In genomic region chr2:28648147-28648546, GRCh38 we compare ENCODE assay signal across 13 cellular contexts.
DNase-seq lines count a peak whose midpoint lies in the region; ATAC-seq and TF ChIP-seq lines count a peak whose summit lies in the region.
"Had no signal": no experiment of that assay in that cellular context is flagged by ENCODE, and none has a peak within 500 bp of the region (broad histone marks: within the 10 kb centered on the region; RNA-seq: fewer than 3 reads in every experiment).

No MANE protein-coding gene starts in this region.

- no peaks in the 10 kb centered on the region for H3K36me3 Mint-ChIP-seq in natural killer cell treated with Interleukin-12 subunit alpha and Interleukin-12 subunit beta and Interleukin-15 and Interleukin-18, amount 100 ng/mL, for 72 hours
- H3K36me3 Mint-ChIP-seq in natural killer cell: no peaks in the 10 kb centered on the region

- H3K27me3 ChIP-seq in mucosa of stomach (ENCODE audit: control insufficient read depth, insufficient read depth, low read length) (no peaks in the 10 kb centered on the region), uterus (no peaks in the 10 kb centered on the region)
- H3K27me3 ChIP-seq: breast epithelium, MG63 had no signal

- H3K4me3 ChIP-seq in mucosa of stomach (ENCODE audit: low read length) (no peak overlapping the region), uterus (no peak overlapping the region)
- H3K4me3 ChIP-seq: breast epithelium, MG63 had no signal

- no peak for ATAC-seq in natural killer cell treated with Interleukin-12 subunit alpha and Interleukin-12 subunit beta and Interleukin-15 and Interleukin-18, amount 100 ng/mL, for 72 hours
- ATAC-seq in natural killer cell (no peak), GM19324 (IDR thresholded peaks at IDR 0.05; ENCODE audit: low FRiP score, unreplicated experiment) (no peak)

- H3K9me3 ChIP-seq in mucosa of stomach (ENCODE audit: control insufficient read depth, low read length) (no peaks in the 10 kb centered on the region), uterus (no peaks in the 10 kb centered on the region)
- H3K9me3 ChIP-seq: breast epithelium had no signal

- intact Hi-C loops in natural killer cell (cut with micrococcal nuclease): no loop called here
- intact Hi-C loops in uterus (cut with DNase I; ENCODE audit: low total_unique reads): no loop called here

- TF ChIP-seq POLR2A in uterus (IDR thresholded peaks at IDR 0.05): no peak

- H3K4me1 ChIP-seq in mucosa of stomach (ENCODE audit: control insufficient read depth, insufficient read depth, low read length): peaks cover 46% of the 10 kb centered on the region
- no peaks in the 10 kb centered on the region for H3K4me1 ChIP-seq in uterus

- no peak for TF ChIP-seq CTCF in natural killer cell (IDR thresholded peaks at IDR 0.05)
- TF ChIP-seq CTCF in uterus (IDR thresholded peaks at IDR 0.05): no peak

- H3K36me3 ChIP-seq in mucosa of stomach (ENCODE audit: control insufficient read depth, insufficient read depth, low read length) (no peaks in the 10 kb centered on the region), uterus (no peaks in the 10 kb centered on the region)
- H3K36me3 ChIP-seq: breast epithelium, MG63 had no signal

- H3K27me3 Mint-ChIP-seq in natural killer cell treated with Interleukin-12 subunit alpha and Interleukin-12 subunit beta and Interleukin-15 and Interleukin-18, amount 100 ng/mL, for 72 hours: peaks cover 0 to 2% of the 10 kb centered on the region in 2 donors
- peaks cover 0 to 2% of the 10 kb centered on the region in 2 donors for H3K27me3 Mint-ChIP-seq in natural killer cell (ENCODE audit: low read depth in 2 of 2)

- H3K4me3 Mint-ChIP-seq in natural killer cell treated with Interleukin-12 subunit alpha and Interleukin-12 subunit beta and Interleukin-15 and Interleukin-18, amount 100 ng/mL, for 72 hours: peak overlapping the region; percentile 78
- H3K4me3 Mint-ChIP-seq in natural killer cell: no peak overlapping the region
- H3K4me3 Mint-ChIP-seq: activated CD4-positive, alpha-beta T cell treated with anti-CD3 and anti-CD28 coated beads, Interleukin-2, amount 10 ng/mL, durations not matched to agents 7 days and 5 days had no signal

- H3K9ac ChIP-seq in mucosa of stomach (ENCODE audit: low read length): peak overlapping the region; percentile 28

- DNase-seq in natural killer cell treated with Interleukin-12 subunit alpha and Interleukin-12 subunit beta and Interleukin-15 and Interleukin-18, amount 100 ng/mL, for 72 hours (ENCODE audit: low spot score): no peak
- no peak for DNase-seq in natural killer cell
- DNase-seq in epithelial cell of prostate (ENCODE audit: low read depth, low spot score): no peak
- DNase-seq in uterus: peak in 1 of 2 donors; percentile 57
- no peak for DNase-seq in NCI-H524 treated with DMSO at 0.1 percent for 48 hours (lab: John Stamatoyannopoulos, UW)
- no peak for DNase-seq in mesenteric fat pad (ENCODE audit: low spot score)
- DNase-seq: activated CD4-positive, alpha-beta T cell treated with anti-CD3 and anti-CD28 coated beads, Interleukin-2, amount 10 ng/mL, durations not matched to agents 7 days and 5 days; activated effector memory CD4-positive, alpha-beta T cell treated with Interleukin-2 at 50 U/mL for 16 hours; hippocampal formation; MG63 had no signal

- H3K9me3 Mint-ChIP-seq in natural killer cell treated with Interleukin-12 subunit alpha and Interleukin-12 subunit beta and Interleukin-15 and Interleukin-18, amount 100 ng/mL, for 72 hours: peaks cover 3% of the 10 kb centered on the region
- no peaks in the 10 kb centered on the region for H3K9me3 Mint-ChIP-seq in natural killer cell
- H3K9me3 Mint-ChIP-seq: activated CD4-positive, alpha-beta T cell treated with anti-CD3 and anti-CD28 coated beads, Interleukin-2, amount 10 ng/mL, durations not matched to agents 7 days and 5 days had no signal

- H3K27ac ChIP-seq in epithelial cell of prostate: peak overlapping the region; percentile 64
- peak overlapping the region; percentile 91 to 95 for H3K27ac ChIP-seq in uterus
- H3K27ac ChIP-seq: breast epithelium had no signal

- H3K4me1 Mint-ChIP-seq in natural killer cell treated with Interleukin-12 subunit alpha and Interleukin-12 subunit beta and Interleukin-15 and Interleukin-18, amount 100 ng/mL, for 72 hours (ENCODE audit: low read depth in 2 of 2): peaks cover 25 to 39% of the 10 kb centered on the region in 2 donors
- H3K4me1 Mint-ChIP-seq in natural killer cell: no peaks in the 10 kb centered on the region

- H3K27ac Mint-ChIP-seq in natural killer cell treated with Interleukin-12 subunit alpha and Interleukin-12 subunit beta and Interleukin-15 and Interleukin-18, amount 100 ng/mL, for 72 hours: peak overlapping the region; percentile 87 to 88
- H3K27ac Mint-ChIP-seq in natural killer cell: peak overlapping the region in 1 of 2 donors; percentile 19
- H3K27ac Mint-ChIP-seq: activated CD4-positive, alpha-beta T cell treated with anti-CD3 and anti-CD28 coated beads, Interleukin-2, amount 10 ng/mL, durations not matched to agents 7 days and 5 days had no signal
